8 cellular contexts compared by ENCODE assay signal in genomic region chr20:36236786-36237121, GRCh38. TPM values are rescaled to one million over a fixed set of nuclear protein-coding genes. Genes with fewer than 3 reads are reported as not detected.
A peak's percentile ranks its signal among the peaks of the same experiment; 100 is the strongest.
DNase-seq lines count a peak whose midpoint lies in the region; ATAC-seq lines count a peak whose summit lies in the region.

No MANE protein-coding gene starts in this region.

- H3K4me1 ChIP-seq in iPS-18a (ENCODE audit: control insufficient read depth, low read depth, low read length): peaks cover 9% of the 10 kb centered on the region

- H3K27me3 Mint-ChIP-seq in activated T-helper 1 cell treated with anti-CD3 and anti-CD28 coated beads, Interleukin-12 subunit alpha, Interleukin-12 subunit beta, Interleukin-2, Interleukin-4 antibody, amounts not matched to agents 30 ng/mL and 10 ng/mL and 1 ng/mL, durations not matched to agents 14 hours and 24 hours and 36 hours (ENCODE audit: insufficient read depth): no peaks in the 10 kb centered on the region
- no peaks in the 10 kb centered on the region for H3K27me3 Mint-ChIP-seq in stimulated activated naive CD8-positive, alpha-beta T cell treated with anti-CD3 and anti-CD28 coated beads, Interleukin-15, amount 100 ng/mL, for 72 hours

- peak overlapping the region; percentile 88 for H3K4me3 Mint-ChIP-seq in activated T-helper 1 cell treated with anti-CD3 and anti-CD28 coated beads, Interleukin-12 subunit alpha, Interleukin-12 subunit beta, Interleukin-2, Interleukin-4 antibody, amounts not matched to agents 30 ng/mL and 10 ng/mL and 1 ng/mL, durations not matched to agents 14 hours and 24 hours and 36 hours
- H3K4me3 Mint-ChIP-seq in stimulated activated naive CD8-positive, alpha-beta T cell treated with anti-CD3 and anti-CD28 coated beads, Interleukin-15, amount 100 ng/mL, for 72 hours: peak overlapping the region; percentile 84

- no peak overlapping the region for H3K27ac ChIP-seq in iPS-18a (ENCODE audit: low read length)
- no peak overlapping the region for H3K27ac ChIP-seq in caudate nucleus (ENCODE audit: low read depth, low read length)

- ATAC-seq in HG02763 (IDR thresholded peaks at IDR 0.05; ENCODE audit: unreplicated experiment) (peak; percentile 6), HG02623 (IDR thresholded peaks at IDR 0.05; ENCODE audit: unreplicated experiment) (no peak), GM18867 (IDR thresholded peaks at IDR 0.05; ENCODE audit: unreplicated experiment) (no peak)
- ATAC-seq in stimulated activated naive CD8-positive, alpha-beta T cell treated with anti-CD3 and anti-CD28 coated beads, Interleukin-15, amount 100 ng/mL, for 72 hours: no peak

- H3K36me3 ChIP-seq in iPS-18a (ENCODE audit: control insufficient read depth, low read depth, low read length): peaks cover 12% of the 10 kb centered on the region

- H3K27ac Mint-ChIP-seq in activated T-helper 1 cell treated with anti-CD3 and anti-CD28 coated beads, Interleukin-12 subunit alpha, Interleukin-12 subunit beta, Interleukin-2, Interleukin-4 antibody, amounts not matched to agents 30 ng/mL and 10 ng/mL and 1 ng/mL, durations not matched to agents 14 hours and 24 hours and 36 hours: peak overlapping the region; percentile 91
- H3K27ac Mint-ChIP-seq in stimulated activated naive CD8-positive, alpha-beta T cell treated with anti-CD3 and anti-CD28 coated beads, Interleukin-15, amount 100 ng/mL, for 72 hours: peak overlapping the region; percentile 86 to 93

- peak overlapping the region; percentile 81 for H3K9ac ChIP-seq in iPS-18a (ENCODE audit: low read length)

- H3K36me3 Mint-ChIP-seq in activated T-helper 1 cell treated with anti-CD3 and anti-CD28 coated beads, Interleukin-12 subunit alpha, Interleukin-12 subunit beta, Interleukin-2, Interleukin-4 antibody, amounts not matched to agents 30 ng/mL and 10 ng/mL and 1 ng/mL, durations not matched to agents 14 hours and 24 hours and 36 hours (ENCODE audit: low read depth): peaks cover 17% of the 10 kb centered on the region

- peaks cover 30% of the 10 kb centered on the region for H3K4me1 Mint-ChIP-seq in activated T-helper 1 cell treated with anti-CD3 and anti-CD28 coated beads, Interleukin-12 subunit alpha, Interleukin-12 subunit beta, Interleukin-2, Interleukin-4 antibody, amounts not matched to agents 30 ng/mL and 10 ng/mL and 1 ng/mL, durations not matched to agents 14 hours and 24 hours and 36 hours (ENCODE audit: low read depth)
- peaks cover 42% of the 10 kb centered on the region for H3K4me1 Mint-ChIP-seq in stimulated activated naive CD8-positive, alpha-beta T cell treated with anti-CD3 and anti-CD28 coated beads, Interleukin-15, amount 100 ng/mL, for 72 hours

- DNase-seq in activated T-helper 1 cell treated with anti-CD3 and anti-CD28 coated beads, Interleukin-12 subunit alpha, Interleukin-12 subunit beta, Interleukin-2, Interleukin-4 antibody, amounts not matched to agents 30 ng/mL and 10 ng/mL and 1 ng/mL, durations not matched to agents 14 hours and 24 hours and 36 hours (ENCODE audit: low spot score): no peak
- no peak for DNase-seq in stimulated activated naive CD8-positive, alpha-beta T cell treated with anti-CD3 and anti-CD28 coated beads, Interleukin-15, amount 100 ng/mL, for 72 hours
- no peak for DNase-seq in mucosa of gallbladder (ENCODE audit: low spot score)
- no peak for DNase-seq in caudate nucleus (lab: John Stamatoyannopoulos, UW)

- intact Hi-C loops in activated T-helper 1 cell treated with anti-CD3 and anti-CD28 coated beads, Interleukin-12 subunit alpha, Interleukin-12 subunit beta, Interleukin-2, Interleukin-4 antibody, amounts not matched to agents 30 ng/mL and 10 ng/mL and 1 ng/mL, durations not matched to agents 14 hours and 24 hours and 36 hours (cut with micrococcal nuclease): loop anchor here (1.0 to 5.0 kb wide), 2 partner anchors 186 to 511 kb away; partner anchors contain the start of gene NDRG3

- H3K9me3 ChIP-seq in iPS-18a (ENCODE audit: control insufficient read depth, low read depth, low read length): no peaks in the 10 kb centered on the region

- peak overlapping the region; percentile 86 for H3K4me3 ChIP-seq in iPS-18a (ENCODE audit: low read length)

- no peaks in the 10 kb centered on the region for H3K9me3 Mint-ChIP-seq in activated T-helper 1 cell treated with anti-CD3 and anti-CD28 coated beads, Interleukin-12 subunit alpha, Interleukin-12 subunit beta, Interleukin-2, Interleukin-4 antibody, amounts not matched to agents 30 ng/mL and 10 ng/mL and 1 ng/mL, durations not matched to agents 14 hours and 24 hours and 36 hours
- H3K9me3 Mint-ChIP-seq in stimulated activated naive CD8-positive, alpha-beta T cell treated with anti-CD3 and anti-CD28 coated beads, Interleukin-15, amount 100 ng/mL, for 72 hours: no peaks in the 10 kb centered on the region

- no peaks in the 10 kb centered on the region for H3K27me3 ChIP-seq in iPS-18a (ENCODE audit: control insufficient read depth, insufficient read depth, low read length)

RNA-seq across cellular contexts. Expression of gene AAR2, which starts 0.5 kb away (rescaled TPM):
- total RNA-seq in activated T-helper 1 cell treated with anti-CD3 and anti-CD28 coated beads, Interleukin-12 subunit alpha, Interleukin-12 subunit beta, Interleukin-2, Interleukin-4 antibody, amounts not matched to agents 30 ng/mL and 10 ng/mL and 1 ng/mL, durations not matched to agents 14 hours and 24 hours and 36 hours: 33.3 and 36.7 TPM in 2 replicates
- total RNA-seq in mucosa of gallbladder: 26.1 TPM
